In genomic region chr12:57481671-57482070, GRCh38 we compare ENCODE assay signal across 23 cellular contexts. TPM values are rescaled to one million over a fixed set of nuclear protein-coding genes. Genes with fewer than 3 reads are reported as not detected.
DNase-seq lines count a peak whose midpoint lies in the region; ATAC-seq, FAIRE-seq and TF ChIP-seq lines count a peak whose summit lies in the region.
"Had no signal": no experiment of that assay in that cellular context is flagged by ENCODE, and none has a peak within 500 bp of the region (broad histone marks: within the 10 kb centered on the region; RNA-seq: fewer than 3 reads in every experiment).

No MANE protein-coding gene starts in this region.

- no peaks in the 10 kb centered on the region for H3K36me3 ChIP-seq in OCI-LY7 (ENCODE audit: insufficient read depth, low read length)
- H3K36me3 ChIP-seq in astrocyte (ENCODE audit: insufficient read depth, low read length) = no peaks in the 10 kb centered on the region
- no peaks in the 10 kb centered on the region for H3K36me3 ChIP-seq in neuronal stem cell (replicated peaks in 1 of 2; ENCODE audit: control insufficient read depth in 2 of 2, insufficient read depth in 2 of 2, low read length in 2 of 2)
- H3K36me3 ChIP-seq: ascending aorta, colonic mucosa, gastrocnemius medialis had no signal

- FAIRE-seq in astrocyte (lab: Jason Lieb, UNC) = no peak
- FAIRE-seq: A204.1 had no signal

- no peak overlapping the region for H3K23ac ChIP-seq in neuronal stem cell (ENCODE audit: low read depth, low read length, poor library complexity)

- H2AFZ ChIP-seq in OCI-LY7 (ENCODE audit: low read length) (no peak overlapping the region), astrocyte (ENCODE audit: low read depth, low read length) (no peak overlapping the region), neuronal stem cell (ENCODE audit: low read length) (peak overlapping the region; percentile 54)

- H2BK12ac ChIP-seq in neuronal stem cell (ENCODE audit: low read length) = no peak overlapping the region

- H3K4me3 ChIP-seq in OCI-LY7 (ENCODE audit: low read depth, low read length, poor library complexity, severe bottlenecking) (no peak overlapping the region), astrocyte (ENCODE audit: insufficient read depth, low read depth, low read length) (no peak overlapping the region), neuronal stem cell (ENCODE audit: low read length in 2 of 2) (no peak overlapping the region)
- H3K4me3 ChIP-seq: ascending aorta, colonic mucosa, gastrocnemius medialis, skin epidermis had no signal

- ATAC-seq in HG02763 (IDR thresholded peaks at IDR 0.05; ENCODE audit: unreplicated experiment) = no peak
- ATAC-seq: gastrocnemius medialis, left ventricle myocardium superior had no signal

- BruUV-seq in OCI-LY7 (replicated peaks; lab: Mats Ljungman, UMichigan) = no TSS peak

- peaks cover 47% of the 10 kb centered on the region for H3K4me1 Mint-ChIP-seq in activated CD4-positive, alpha-beta T cell treated with anti-CD3 and anti-CD28 coated beads, Interleukin-2, amount 10 ng/mL, durations not matched to agents 24 days and 14 days
- H3K4me1 Mint-ChIP-seq in astrocyte (ENCODE audit: low read depth, unreplicated experiment) = peaks cover 31% of the 10 kb centered on the region

- no peak overlapping the region for H3K4ac ChIP-seq in neuronal stem cell (ENCODE audit: low read length)

- H3K9me3 ChIP-seq in OCI-LY7 (ENCODE audit: low read length) (no peaks in the 10 kb centered on the region), astrocyte (ENCODE audit: insufficient read depth, low read depth, low read length) (no peaks in the 10 kb centered on the region), neuronal stem cell (replicated peaks in 1 of 2; ENCODE audit: control insufficient read depth in 2 of 2, insufficient read depth in 1 of 2, low read depth in 1 of 2, low read length in 2 of 2) (no peaks in the 10 kb centered on the region)
- H3K9me3 ChIP-seq: ascending aorta, colonic mucosa, gastrocnemius medialis had no signal

- intact Hi-C loops in activated CD4-positive, alpha-beta T cell treated with anti-CD3 and anti-CD28 coated beads, Interleukin-2, amount 10 ng/mL, durations not matched to agents 24 days and 14 days (cut with micrococcal nuclease) = no loop called here
- intact Hi-C loops in OCI-LY7 (cut with micrococcal nuclease; ENCODE audit: unreplicated experiment) = no loop called here

- TF ChIP-seq CTCF in OCI-LY7 (conservative IDR thresholded peaks at IDR 0.05; ENCODE audit: low read length) (no peak), astrocyte (IDR thresholded peaks at IDR 0.05; ENCODE audit: insufficient read depth, low read depth, low read length) (no peak)

- no peak overlapping the region for H3K9ac ChIP-seq in astrocyte (ENCODE audit: low read length)
- H3K9ac ChIP-seq in neuronal stem cell (ENCODE audit: low read depth, low read length, poor library complexity) = no peak overlapping the region

- no peak overlapping the region for H3K4me3 Mint-ChIP-seq in activated CD4-positive, alpha-beta T cell treated with anti-CD3 and anti-CD28 coated beads, Interleukin-2, amount 10 ng/mL, durations not matched to agents 24 days and 14 days
- H3K4me3 Mint-ChIP-seq in astrocyte (ENCODE audit: unreplicated experiment) = no peak overlapping the region

- CTCF ChIA-PET in OCI-LY7 (lab: Charles Lee; ENCODE audit: unreplicated experiment) = no interaction called here

- no peak overlapping the region for H3K18ac ChIP-seq in neuronal stem cell (ENCODE audit: low read length)

- no peak overlapping the region for H3K14ac ChIP-seq in neuronal stem cell (ENCODE audit: low read length)

- H3K79me2 ChIP-seq in OCI-LY7 (ENCODE audit: insufficient read depth, low read depth, low read length) (peaks cover 7% of the 10 kb centered on the region; the same call in 1 of the 2 replicates), astrocyte (ENCODE audit: insufficient read depth, low read length) (no peaks in the 10 kb centered on the region)

- H4K91ac ChIP-seq in neuronal stem cell (ENCODE audit: low read depth, low read length, poor library complexity) = no peak overlapping the region

- no CpG with 5 or more reads among the region's 1 CpG for WGBS in neuronal stem cell (ENCODE audit: extremely low coverage in 2 of 2, insufficient read length in 2 of 2, insufficient replicate concordance in 1 of 2), 2 donors

- H3K27me3 ChIP-seq in astrocyte (ENCODE audit: insufficient read depth, low read length) (peaks cover 11% of the 10 kb centered on the region), neuronal stem cell (ENCODE audit: control insufficient read depth in 3 of 3, insufficient read depth in 3 of 3, low read depth in 1 of 3, low read length in 3 of 3) (peaks cover 3 to 29% (median 29%) of the 10 kb centered on the region in 3 experiments)
- H3K27me3 ChIP-seq: ascending aorta had no signal

- no peak overlapping the region for H2BK5ac ChIP-seq in neuronal stem cell (ENCODE audit: low read length)

- H3K79me1 ChIP-seq in neuronal stem cell (ENCODE audit: low read depth, low read length) = no peaks in the 10 kb centered on the region

- H3K27ac ChIP-seq in OCI-LY7 (ENCODE audit: low read depth, low read length, poor library complexity, severe bottlenecking) (peak overlapping the region; percentile 10), astrocyte (ENCODE audit: low read depth, low read length) (no peak overlapping the region), neuronal stem cell (replicated peaks; ENCODE audit: low read length) (no peak overlapping the region)
- H3K27ac ChIP-seq: ascending aorta, C4-2B, colonic mucosa, gastrocnemius medialis had no signal

- peaks cover 56% of the 10 kb centered on the region for H3K4me1 ChIP-seq in OCI-LY7 (ENCODE audit: insufficient read depth, low read length, poor library complexity, severe bottlenecking)
- H3K4me1 ChIP-seq in astrocyte (ENCODE audit: insufficient read depth, low read length) = peaks cover 4% of the 10 kb centered on the region
- peaks cover 0 to 12% of the 10 kb centered on the region in 2 donors for H3K4me1 ChIP-seq in neuronal stem cell (ENCODE audit: control insufficient read depth in 2 of 2, insufficient read depth in 1 of 2, low read depth in 1 of 2, low read length in 2 of 2)
- H3K4me1 ChIP-seq: ascending aorta, colonic mucosa, gastrocnemius medialis had no signal

- H3K4me2 ChIP-seq in OCI-LY7 (ENCODE audit: low read length) (no peak overlapping the region), astrocyte (ENCODE audit: low read length) (no peak overlapping the region), neuronal stem cell (ENCODE audit: insufficient read depth, low read length, poor library complexity, severe bottlenecking) (no peak overlapping the region)

- H3K9me3 Mint-ChIP-seq in activated CD4-positive, alpha-beta T cell treated with anti-CD3 and anti-CD28 coated beads, Interleukin-2, amount 10 ng/mL, durations not matched to agents 24 days and 14 days = no peaks in the 10 kb centered on the region
- peaks cover 4% of the 10 kb centered on the region for H3K9me3 Mint-ChIP-seq in astrocyte (ENCODE audit: unreplicated experiment)

- no peak overlapping the region for H2BK15ac ChIP-seq in neuronal stem cell (ENCODE audit: low read length)

- no peak overlapping the region for H2AK5ac ChIP-seq in neuronal stem cell (ENCODE audit: low read depth, low read length)

- H3K27me3 Mint-ChIP-seq in activated CD4-positive, alpha-beta T cell treated with anti-CD3 and anti-CD28 coated beads, Interleukin-2, amount 10 ng/mL, durations not matched to agents 24 days and 14 days = no peaks in the 10 kb centered on the region
- H3K27me3 Mint-ChIP-seq in astrocyte (ENCODE audit: low read depth, unreplicated experiment) = peaks cover 19% of the 10 kb centered on the region

- peak overlapping the region; percentile 97 for H3K27ac Mint-ChIP-seq in activated CD4-positive, alpha-beta T cell treated with anti-CD3 and anti-CD28 coated beads, Interleukin-2, amount 10 ng/mL, durations not matched to agents 24 days and 14 days
- peak overlapping the region; percentile 20 for H3K27ac Mint-ChIP-seq in astrocyte (ENCODE audit: unreplicated experiment)

- no peaks in the 10 kb centered on the region for H3K9me2 ChIP-seq in OCI-LY7 (ENCODE audit: insufficient read depth, low read length)

- H4K20me1 ChIP-seq in OCI-LY7 (ENCODE audit: insufficient read depth, low read length) (no peaks in the 10 kb centered on the region), astrocyte (ENCODE audit: insufficient read depth, low read length) (no peaks in the 10 kb centered on the region)

- POLR2A ChIA-PET in OCI-LY7 (lab: Charles Lee) = no interaction called here

- no peak overlapping the region for H4K8ac ChIP-seq in neuronal stem cell (ENCODE audit: low read depth, low read length)

- peaks cover 22% of the 10 kb centered on the region for H3K36me3 Mint-ChIP-seq in activated CD4-positive, alpha-beta T cell treated with anti-CD3 and anti-CD28 coated beads, Interleukin-2, amount 10 ng/mL, durations not matched to agents 24 days and 14 days (ENCODE audit: low read depth)
- H3K36me3 Mint-ChIP-seq in astrocyte (ENCODE audit: low read depth, unreplicated experiment) = no peaks in the 10 kb centered on the region

- DNase-seq in activated CD4-positive, alpha-beta T cell treated with anti-CD3 and anti-CD28 coated beads, Interleukin-2, amount 10 ng/mL, durations not matched to agents 24 days and 14 days = no peak
- DNase-seq in activated CD4-positive, alpha-beta T cell treated with anti-CD3 and anti-CD28 coated beads, Interleukin-2, amount 50 U/mL, for 4 hours = no peak
- DNase-seq in OCI-LY7 (ENCODE audit: low spot score) (no peak), astrocyte (ENCODE audit: low read depth) (no peak), neuronal stem cell (ENCODE audit: low spot score) (no peak), cerebellum (ENCODE audit: low spot score) (no peak), GM19240 (ENCODE audit: insufficient read length, low spot score) (no peak)
- DNase-seq: activated T-cell treated with anti-CD3 and anti-CD28 coated beads, Interleukin-2, amount 50 U/mL, for 1 hour; colonic mucosa; gastrocnemius medialis; Karpas-422; left ventricle myocardium superior; NCI-H1105 treated with DMSO at 0.1 percent for 48 hours; NCI-H2171 treated with DMSO at 0.1 percent for 48 hours; NCI-H774; SW 1271 had no signal

- H2BK120ac ChIP-seq in neuronal stem cell (ENCODE audit: low read depth, low read length) = no peak overlapping the region

RNA-seq across cellular contexts. Expression of gene ARHGAP9, which starts 2.0 kb away (rescaled TPM):
- 102 and 103 TPM in 2 replicates for total RNA-seq in activated CD4-positive, alpha-beta T cell treated with anti-CD3 and anti-CD28 coated beads, Interleukin-2, amount 10 ng/mL, durations not matched to agents 24 days and 14 days
- 66.2 and 70.1 TPM in 2 replicates for total RNA-seq in OCI-LY7 (2014; rRNA removed; shearing (Covaris generic))
- total RNA-seq in OCI-LY7 (2022) = 105 and 111 TPM in 2 replicates
- total RNA-seq in astrocyte = 2.5 and 3.1 TPM in 2 replicates
- 0.01 TPM for polyA plus RNA-seq in neuronal stem cell (2013, experiment 1 of 2)
- 0.07 TPM for polyA plus RNA-seq in neuronal stem cell (2013, experiment 2 of 2)
- 2.1 TPM for total RNA-seq in cerebellum

RNA-seq across cellular contexts. Expression of gene MARS1, which starts 6.2 kb away (rescaled TPM):
- 307 and 316 TPM in 2 replicates for total RNA-seq in activated CD4-positive, alpha-beta T cell treated with anti-CD3 and anti-CD28 coated beads, Interleukin-2, amount 10 ng/mL, durations not matched to agents 24 days and 14 days
- total RNA-seq in OCI-LY7 (2014; rRNA removed; shearing (Covaris generic)) = 262 and 272 TPM in 2 replicates
- 461 and 465 TPM in 2 replicates for total RNA-seq in OCI-LY7 (2022)
- 351 and 384 TPM in 2 replicates for total RNA-seq in astrocyte
- polyA plus RNA-seq in neuronal stem cell (2013, experiment 1 of 2) = 257 TPM
- polyA plus RNA-seq in neuronal stem cell (2013, experiment 2 of 2) = 269 TPM
- 82.4 TPM for total RNA-seq in cerebellum

RNA-seq across cellular contexts. Expression of gene GLI1, which starts 22.1 kb away (rescaled TPM):
- 0.96 and 1.2 TPM in 2 replicates for total RNA-seq in activated CD4-positive, alpha-beta T cell treated with anti-CD3 and anti-CD28 coated beads, Interleukin-2, amount 10 ng/mL, durations not matched to agents 24 days and 14 days
- total RNA-seq in OCI-LY7 (2014; rRNA removed; shearing (Covaris generic)) = 3.9 and 4.6 TPM in 2 replicates
- total RNA-seq in OCI-LY7 (2022) (6.0 and 6.5 TPM in 2 replicates), astrocyte (5.8 and 6.8 TPM in 2 replicates), cerebellum (4.5 TPM)
- polyA plus RNA-seq in neuronal stem cell (2013, experiment 1 of 2) = 0.28 TPM
- 0.03 TPM for polyA plus RNA-seq in neuronal stem cell (2013, experiment 2 of 2)
- total RNA-seq: epithelial cell of proximal tubule had no signal

RNA-seq across cellular contexts. Expression of gene INHBE, which starts 26.6 kb away (rescaled TPM):
- total RNA-seq in activated CD4-positive, alpha-beta T cell treated with anti-CD3 and anti-CD28 coated beads, Interleukin-2, amount 10 ng/mL, durations not matched to agents 24 days and 14 days = 0.07 TPM in 1 of 2 replicates, not detected in the other
- total RNA-seq in OCI-LY7 (2014; rRNA removed; shearing (Covaris generic)) = 3.2 and 3.9 TPM in 2 replicates
- total RNA-seq in OCI-LY7 (2022) (3.4 and 4.0 TPM in 2 replicates), astrocyte (24.6 and 37.5 TPM in 2 replicates), cerebellum (not detected)
- 0.24 TPM for polyA plus RNA-seq in neuronal stem cell (2013, experiment 1 of 2)
- polyA plus RNA-seq in neuronal stem cell (2013, experiment 2 of 2) = 0.35 TPM
- total RNA-seq: ascending aorta, left ventricle myocardium superior, posterior vena cava had no signal

RNA-seq across cellular contexts. Expression of gene DDIT3, which starts 38.6 kb away (rescaled TPM):
- 15.3 and 16.7 TPM in 2 replicates for total RNA-seq in activated CD4-positive, alpha-beta T cell treated with anti-CD3 and anti-CD28 coated beads, Interleukin-2, amount 10 ng/mL, durations not matched to agents 24 days and 14 days
- 42.7 and 43.7 TPM in 2 replicates for total RNA-seq in OCI-LY7 (2014; rRNA removed; shearing (Covaris generic))
- total RNA-seq in OCI-LY7 (2022) (32.3 and 34.5 TPM in 2 replicates), astrocyte (42.6 and 45.1 TPM in 2 replicates), cerebellum (6.7 TPM)
- polyA plus RNA-seq in neuronal stem cell (2013, experiment 1 of 2) = 7.3 TPM
- polyA plus RNA-seq in neuronal stem cell (2013, experiment 2 of 2) = 5.7 TPM

Comparison
In these comparisons a context has a peak if more than half of its experiments do, and no peak if none do; other contexts are left out.
1. RNA of gene ARHGAP9, which starts 2.0 kb away (total RNA-seq): 66.2 to 111 TPM in OCI-LY7 and 102 to 103 TPM in activated CD4-positive, alpha-beta T cell treated with anti-CD3 and anti-CD28 coated beads, Interleukin-2, amount 10 ng/mL, durations not matched to agents 24 days and 14 days; 2.5 to 3.1 TPM in astrocyte and 2.1 TPM in cerebellum (single experiment); every median in the first group is over 10 times any median in the second.